ENCODE assay signal across 14 cellular contexts in genomic region chr3:72345980-72346379, GRCh38.
DNase-seq lines count a peak whose midpoint lies in the region; ATAC-seq and TF ChIP-seq lines count a peak whose summit lies in the region.
"Had no signal": no experiment of that assay in that cellular context is flagged by ENCODE, and none has a peak within 500 bp of the region (broad histone marks: within the 10 kb centered on the region; RNA-seq: fewer than 3 reads in every experiment).

No MANE protein-coding gene starts in this region.

- DNase-seq in SK-N-SH (no peak), H7 (peak; percentile 66), osteoblast (ENCODE audit: insufficient read length, low spot score, missing footprints) (no peak)
- DNase-seq: 8988T; amygdala; colonic mucosa; esophagus squamous epithelium; stimulated activated naive CD4-positive, alpha-beta T cell treated with Interleukin-2 at 50 U/mL for 16 hours had no signal

- WGBS in SK-N-SH (ENCODE audit: low lambda C conversion rate): 83% methylated on average over 7 of the region's 7 CpGs

- POLR2A ChIA-PET in SK-N-SH (lab: Yijun Ruan, JAX): no interaction called here

- CTCF ChIA-PET in SK-N-SH (lab: Yijun Ruan, JAX): no interaction called here

- H3K4me2 ChIP-seq in SK-N-SH (0 out of 2 replicates have a peak overlapping the region, but pooled peaks have one; percentile 10), osteoblast (ENCODE audit: insufficient read depth, low read length) (peak overlapping the region; percentile 31)

- no peak overlapping the region for H3K4me3 ChIP-seq in SK-N-SH (ENCODE audit: low read depth in 2 of 2, low read length in 1 of 2)
- H3K4me3 ChIP-seq in H7 (ENCODE audit: insufficient read depth, low read depth, low read length): no peak overlapping the region
- H3K4me3 ChIP-seq in osteoblast (ENCODE audit: insufficient read depth, low read length): no peak overlapping the region
- H3K4me3 ChIP-seq: colonic mucosa, esophagus squamous epithelium had no signal

- no peak for TF ChIP-seq EP300 in SK-N-SH (IDR thresholded peaks at IDR 0.05; ENCODE audit: borderline replicate concordance in 1 of 2, low read depth in 1 of 2, low read length in 1 of 2)

- no peak overlapping the region for H3K9ac ChIP-seq in SK-N-SH

- no peak overlapping the region for H3K4me3 Mint-ChIP-seq in dendritic cell treated with granulocyte-macrophage colony-stimulating factor and Interleukin-4, amounts not matched to agents 40 ng/mL and 50 ng/mL, for 4 days
- H3K4me3 Mint-ChIP-seq: neural crest cell had no signal

- H3K27ac Mint-ChIP-seq in dendritic cell treated with granulocyte-macrophage colony-stimulating factor and Interleukin-4, amounts not matched to agents 40 ng/mL and 50 ng/mL, for 4 days: peak overlapping the region; percentile 26

- H3K27ac ChIP-seq in SK-N-SH (ENCODE audit: low read depth in 2 of 2, low read length in 1 of 2) (peak overlapping the region; percentile 43 to 68; a peak in 3 of 4 replicates), osteoblast (ENCODE audit: low read depth, low read length) (peak overlapping the region; percentile 84)
- H3K27ac ChIP-seq: colonic mucosa had no signal

- TF ChIP-seq CTCF in SK-N-SH (IDR thresholded peaks at IDR 0.05): no peak; the same call in 1 of the 2 replicates
- TF ChIP-seq CTCF in osteoblast (IDR thresholded peaks at IDR 0.05; ENCODE audit: extremely low read depth, low read depth, low read length): no peak

- H3K4me1 Mint-ChIP-seq in dendritic cell treated with granulocyte-macrophage colony-stimulating factor and Interleukin-4, amounts not matched to agents 40 ng/mL and 50 ng/mL, for 4 days (ENCODE audit: low read depth): peaks cover 53% of the 10 kb centered on the region
- H3K4me1 Mint-ChIP-seq: neural crest cell had no signal

- no peaks in the 10 kb centered on the region for H3K79me2 ChIP-seq in SK-N-SH (ENCODE audit: insufficient read depth)
- no peaks in the 10 kb centered on the region for H3K79me2 ChIP-seq in osteoblast (ENCODE audit: insufficient read depth, low read length)

- H4K20me1 ChIP-seq in SK-N-SH (ENCODE audit: insufficient read depth) (peaks cover 18% of the 10 kb centered on the region; the same call in 1 of the 2 replicates), osteoblast (ENCODE audit: insufficient read depth, low read length) (no peaks in the 10 kb centered on the region)

- H3K36me3 Mint-ChIP-seq in dendritic cell treated with granulocyte-macrophage colony-stimulating factor and Interleukin-4, amounts not matched to agents 40 ng/mL and 50 ng/mL, for 4 days (ENCODE audit: low read depth): no peaks in the 10 kb centered on the region

- H3K9me2 ChIP-seq in SK-N-SH: no peaks in the 10 kb centered on the region

- H3K9me3 ChIP-seq in SK-N-SH: no peaks in the 10 kb centered on the region
- no peaks in the 10 kb centered on the region for H3K9me3 ChIP-seq in osteoblast (ENCODE audit: low read depth, low read length)
- H3K9me3 ChIP-seq: colonic mucosa, esophagus squamous epithelium had no signal

- H3K27me3 ChIP-seq in SK-N-SH (ENCODE audit: insufficient read depth) (peaks cover 2% of the 10 kb centered on the region; the same call in 1 of the 2 replicates), H7 (ENCODE audit: control insufficient read depth, insufficient read depth, low read length) (no peaks in the 10 kb centered on the region), osteoblast (ENCODE audit: insufficient read depth, low read length) (peaks cover 1% of the 10 kb centered on the region)
- H3K27me3 ChIP-seq: colonic mucosa, esophagus squamous epithelium had no signal

- no peaks in the 10 kb centered on the region for H3K36me3 ChIP-seq in SK-N-SH (replicated peaks in 1 of 2; ENCODE audit: control insufficient read depth in 1 of 2, insufficient read depth in 2 of 2, low read length in 1 of 2)
- no peaks in the 10 kb centered on the region for H3K36me3 ChIP-seq in H7 (replicated peaks; ENCODE audit: control insufficient read depth, insufficient read depth, low read length)
- no peaks in the 10 kb centered on the region for H3K36me3 ChIP-seq in osteoblast (ENCODE audit: insufficient read depth, low read length)
- H3K36me3 ChIP-seq: colonic mucosa, esophagus squamous epithelium had no signal

- TF ChIP-seq RAD21 in SK-N-SH (IDR thresholded peaks at IDR 0.05; ENCODE audit: low read length): no peak

- peaks cover 28% of the 10 kb centered on the region for H3F3A ChIP-seq in SK-N-SH (replicated peaks; ENCODE audit: insufficient read depth)

- ATAC-seq in SK-N-SH treated with all-trans-retinoic acid at 6 μM for 48 hours (no peak), HG03378 (IDR thresholded peaks at IDR 0.05; ENCODE audit: unreplicated experiment) (no peak), GM21786 (IDR thresholded peaks at IDR 0.05; ENCODE audit: unreplicated experiment) (no peak), HG02852 (IDR thresholded peaks at IDR 0.05; ENCODE audit: unreplicated experiment) (no peak)

- H2AFZ ChIP-seq in SK-N-SH (ENCODE audit: low read depth) (no peak overlapping the region), osteoblast (ENCODE audit: low read length) (no peak overlapping the region)

- H3K9me3 Mint-ChIP-seq in dendritic cell treated with granulocyte-macrophage colony-stimulating factor and Interleukin-4, amounts not matched to agents 40 ng/mL and 50 ng/mL, for 4 days: no peaks in the 10 kb centered on the region
- H3K9me3 Mint-ChIP-seq: neural crest cell had no signal

- H3K4me1 ChIP-seq in SK-N-SH (ENCODE audit: control insufficient read depth in 1 of 2, insufficient read depth in 2 of 2, low read depth in 1 of 2, low read length in 1 of 2): peaks cover 2 to 17% of the 10 kb centered on the region in 2 experiments; a peak in 3 of 4 replicates
- H3K4me1 ChIP-seq in osteoblast (ENCODE audit: insufficient read depth, low read length): peaks cover 28% of the 10 kb centered on the region

- intact Hi-C loops in dendritic cell treated with granulocyte-macrophage colony-stimulating factor and Interleukin-4, amounts not matched to agents 40 ng/mL and 50 ng/mL, for 4 days (cut with micrococcal nuclease): loop anchor here (5.0 kb wide), 1 partner anchor 74 kb away; no protein-coding TSS in a partner anchor

- peaks cover 46% of the 10 kb centered on the region for H3K27me3 Mint-ChIP-seq in dendritic cell treated with granulocyte-macrophage colony-stimulating factor and Interleukin-4, amounts not matched to agents 40 ng/mL and 50 ng/mL, for 4 days

TF ChIP-seq in SK-N-SH, 30 proteins besides CTCF, POLR2A, EP300 and RAD21 (continues in another document):
- no peak for TF ChIP-seq ELF1 (IDR thresholded peaks at IDR 0.05)
- no peak for TF ChIP-seq NFIC (IDR thresholded peaks at IDR 0.05; ENCODE audit: borderline replicate concordance)
- no peak for TF ChIP-seq POLR2AphosphoS5 (IDR thresholded peaks at IDR 0.05; ENCODE audit: low read depth, low read length)
- TF ChIP-seq FOXM1 (IDR thresholded peaks at IDR 0.05; ENCODE audit: low read depth): no peak
- TF ChIP-seq SMC3 (IDR thresholded peaks at IDR 0.05; ENCODE audit: low read depth, low read length): no peak
- no peak for TF ChIP-seq RXRA (IDR thresholded peaks at IDR 0.05; ENCODE audit: borderline replicate concordance, low read depth)
- TF ChIP-seq, protein P1, sequence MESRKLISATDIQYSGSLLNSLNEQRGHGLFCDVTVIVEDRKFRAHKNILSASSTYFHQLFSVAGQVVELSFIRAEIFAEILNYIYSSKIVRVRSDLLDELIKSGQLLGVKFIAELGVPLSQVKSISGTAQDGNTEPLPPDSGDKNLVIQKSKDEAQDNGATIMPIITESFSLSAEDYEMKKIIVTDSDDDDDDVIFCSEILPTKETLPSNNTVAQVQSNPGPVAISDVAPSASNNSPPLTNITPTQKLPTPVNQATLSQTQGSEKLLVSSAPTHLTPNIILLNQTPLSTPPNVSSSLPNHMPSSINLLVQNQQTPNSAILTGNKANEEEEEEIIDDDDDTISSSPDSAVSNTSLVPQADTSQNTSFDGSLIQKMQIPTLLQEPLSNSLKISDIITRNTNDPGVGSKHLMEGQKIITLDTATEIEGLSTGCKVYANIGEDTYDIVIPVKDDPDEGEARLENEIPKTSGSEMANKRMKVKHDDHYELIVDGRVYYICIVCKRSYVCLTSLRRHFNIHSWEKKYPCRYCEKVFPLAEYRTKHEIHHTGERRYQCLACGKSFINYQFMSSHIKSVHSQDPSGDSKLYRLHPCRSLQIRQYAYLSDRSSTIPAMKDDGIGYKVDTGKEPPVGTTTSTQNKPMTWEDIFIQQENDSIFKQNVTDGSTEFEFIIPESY (IDR thresholded peaks at IDR 0.05; ENCODE audit: borderline replicate concordance, low read depth): no peak
- no peak for TF ChIP-seq FOSL2 (IDR thresholded peaks at IDR 0.05; ENCODE audit: borderline replicate concordance, low read depth)

TF ChIP-seq in SK-N-SH treated with all-trans-retinoic acid at 6 μM for 48 hours, 23 proteins besides CTCF, POLR2A, EP300 and RAD21:
- TF ChIP-seq ISL1 (CRISPR knock-in tag; IDR thresholded peaks at IDR 0.05): no peak
- no peak for TF ChIP-seq RARB (CRISPR knock-in tag; IDR thresholded peaks at IDR 0.05)
- TF ChIP-seq PPARA (CRISPR knock-in tag; IDR thresholded peaks at IDR 0.05; ENCODE audit: borderline replicate concordance): no peak
- no peak for TF ChIP-seq OSR1 (CRISPR knock-in tag; IDR thresholded peaks at IDR 0.05)
- TF ChIP-seq TCF4 (CRISPR knock-in tag; IDR thresholded peaks at IDR 0.05; ENCODE audit: borderline replicate concordance): no peak
- TF ChIP-seq SNAI2 (CRISPR knock-in tag; IDR thresholded peaks at IDR 0.05): no peak
- no peak for TF ChIP-seq BACH2 (CRISPR knock-in tag; IDR thresholded peaks at IDR 0.05; ENCODE audit: borderline replicate concordance)
- TF ChIP-seq ZFP3 (CRISPR knock-in tag; IDR thresholded peaks at IDR 0.05): no peak
- TF ChIP-seq GLIS3 (CRISPR knock-in tag; IDR thresholded peaks at IDR 0.05): no peak
- no peak for TF ChIP-seq ZNF70 (CRISPR knock-in tag; IDR thresholded peaks at IDR 0.05)
- no peak for TF ChIP-seq ZNF565 (CRISPR knock-in tag; conservative IDR thresholded peaks at IDR 0.05; ENCODE audit: low read depth)
- TF ChIP-seq ESRRG (CRISPR knock-in tag; IDR thresholded peaks at IDR 0.05): no peak
- TF ChIP-seq PATZ1 (CRISPR knock-in tag; IDR thresholded peaks at IDR 0.05; ENCODE audit: borderline replicate concordance): no peak
TF ChIP-seq in SK-N-SH treated with all-trans-retinoic acid at 6 μM for 48 hours: peak in this region for 0.
